In genomic region chr19:12695090-12695489, GRCh38 we compare ENCODE assay signal across 16 cellular contexts. TPM values are rescaled to one million over a fixed set of nuclear protein-coding genes. Genes with fewer than 3 reads are reported as not detected.
DNase-seq lines count a peak whose midpoint lies in the region; ATAC-seq, FAIRE-seq and TF ChIP-seq lines count a peak whose summit lies in the region.
"Had no signal": no experiment of that assay in that cellular context is flagged by ENCODE, and none has a peak within 500 bp of the region (broad histone marks: within the 10 kb centered on the region; RNA-seq: fewer than 3 reads in every experiment).

No MANE protein-coding gene starts in this region.

- dilution Hi-C loops in keratinocyte (cut with MboI; ENCODE audit: extremely low pct_ligation_motif_present, low sequenced_read_pairs), result no loop called here

- no peak for ATAC-seq in mucosa of descending colon

- peaks cover 4% of the 10 kb centered on the region for H3K9me1 ChIP-seq in keratinocyte (ENCODE audit: control insufficient read depth, extremely low read depth, insufficient read depth, low read length)

- H3K27ac ChIP-seq in 22Rv1 (peak overlapping the region; percentile 78; the same call in 1 of the 2 replicates), keratinocyte (ENCODE audit: control insufficient read depth, insufficient read depth, low read length) (no peak overlapping the region), coronary artery (no peak overlapping the region)
- H3K27ac ChIP-seq in CD4-positive, alpha-beta memory T cell (ENCODE audit: low read depth, low read length), result no peak overlapping the region
- H3K27ac ChIP-seq: uterus had no signal

- no peaks in the 10 kb centered on the region for H4K20me1 ChIP-seq in keratinocyte (ENCODE audit: control insufficient read depth, extremely low read depth, insufficient read depth, low read length)

- H3K4me1 Mint-ChIP-seq in CD4-positive, alpha-beta memory T cell, result peaks cover 4 to 17% (median 10%) of the 10 kb centered on the region in 4 donors

- no peaks in the 10 kb centered on the region for H3K27me3 ChIP-seq in CD4-positive, alpha-beta memory T cell (ENCODE audit: insufficient read depth, low read length)
- H3K27me3 ChIP-seq in keratinocyte (ENCODE audit: control insufficient read depth, extremely low read depth, insufficient read depth, low read length), result no peaks in the 10 kb centered on the region
- H3K27me3 ChIP-seq: heart right ventricle, uterus had no signal

- H3K36me3 ChIP-seq in CD4-positive, alpha-beta memory T cell (ENCODE audit: insufficient read depth, low read length), result no peaks in the 10 kb centered on the region
- peaks cover 8 to 16% of the 10 kb centered on the region in 2 experiments for H3K36me3 ChIP-seq in keratinocyte (ENCODE audit: control insufficient read depth in 2 of 2, extremely low read depth in 1 of 2, insufficient read depth in 2 of 2, low read length in 2 of 2)
- H3K36me3 ChIP-seq in mucosa of descending colon (ENCODE audit: low read depth), result no peaks in the 10 kb centered on the region
- H3K36me3 ChIP-seq: uterus had no signal

- no peaks in the 10 kb centered on the region for H3K27me3 Mint-ChIP-seq in CD4-positive, alpha-beta memory T cell
- H3K27me3 Mint-ChIP-seq: memory B cell had no signal

- H3K27ac Mint-ChIP-seq in CD4-positive, alpha-beta memory T cell, result peak overlapping the region in 1 of 7 donors; percentile 23
- H3K27ac Mint-ChIP-seq: memory B cell had no signal

- no peaks in the 10 kb centered on the region for H3K9me3 ChIP-seq in CD4-positive, alpha-beta memory T cell (ENCODE audit: control insufficient read depth in 1 of 2, low read length in 2 of 2)
- H3K9me3 ChIP-seq in keratinocyte (ENCODE audit: control insufficient read depth, low read depth, low read length), result no peaks in the 10 kb centered on the region
- H3K9me3 ChIP-seq in mucosa of descending colon, result no peaks in the 10 kb centered on the region
- H3K9me3 ChIP-seq: heart right ventricle, uterus had no signal

- H3K79me2 ChIP-seq in keratinocyte (ENCODE audit: control insufficient read depth, insufficient read depth, low read length), result peaks cover 4% of the 10 kb centered on the region

- POLR2A ChIA-PET in CD4-positive, alpha-beta memory T cell (lab: Charles Lee; ENCODE audit: partially characterized antibody), result interaction anchor here (0.9 to 4.4 kb wide), 5 partner anchors 14 to 40 kb away, joined by 3 to 34 read pairs (median 24); partner anchors contain the start of genes DHPS, GET3 and TRIR

- H3K4me1 ChIP-seq in CD4-positive, alpha-beta memory T cell (ENCODE audit: insufficient read depth, low read length), result peaks cover 17% of the 10 kb centered on the region
- peaks cover 6% of the 10 kb centered on the region for H3K4me1 ChIP-seq in keratinocyte (ENCODE audit: control insufficient read depth, extremely low read depth, insufficient read depth, low read length)
- peaks cover 12% of the 10 kb centered on the region for H3K4me1 ChIP-seq in mucosa of descending colon (ENCODE audit: low read depth)

- CTCF ChIA-PET in CD4-positive, alpha-beta memory T cell (lab: Charles Lee; ENCODE audit: partially characterized antibody), result interaction anchor here (0.9 to 1.0 kb wide), 2 partner anchors 9 to 24 kb away, joined by 3 to 5 read pairs; no protein-coding TSS in a partner anchor

- H3K4me2 ChIP-seq in keratinocyte (ENCODE audit: control insufficient read depth, extremely low read depth, insufficient read depth, low read depth, low read length), result peak overlapping the region; percentile 93

- H2AFZ ChIP-seq in keratinocyte (ENCODE audit: control insufficient read depth, low read length), result no peak overlapping the region

- no peak overlapping the region for H3K4me3 ChIP-seq in CD4-positive, alpha-beta memory T cell (ENCODE audit: low read length in 2 of 2)
- no peak overlapping the region for H3K4me3 ChIP-seq in keratinocyte (ENCODE audit: control insufficient read depth in 2 of 3, extremely low read depth in 1 of 3, insufficient read depth in 2 of 3, low read depth in 1 of 3, low read length in 3 of 3)
- no peak overlapping the region for H3K4me3 ChIP-seq in coronary artery
- H3K4me3 ChIP-seq in mucosa of descending colon, result no peak overlapping the region

- TF ChIP-seq CTCF in 22Rv1 (IDR thresholded peaks at IDR 0.05) (no peak), keratinocyte (optimal IDR thresholded peaks at IDR 0.05 in 1 of 3, IDR thresholded peaks at IDR 0.05 in 1 of 3, conservative IDR thresholded peaks at IDR 0.05 in 1 of 3; ENCODE audit: extremely low read depth in 1 of 3, insufficient read depth in 2 of 3, low read length in 3 of 3) (no peak), coronary artery (IDR thresholded peaks at IDR 0.05) (no peak), mucosa of descending colon (IDR thresholded peaks at IDR 0.05) (no peak)

- peak overlapping the region in 6 of 8 donors; percentile 39 to 57 (median 49) for H3K4me3 Mint-ChIP-seq in CD4-positive, alpha-beta memory T cell

- peaks cover 0 to 2% (median 0%) of the 10 kb centered on the region in 8 donors for H3K9me3 Mint-ChIP-seq in CD4-positive, alpha-beta memory T cell
- H3K9me3 Mint-ChIP-seq: memory B cell had no signal

- FAIRE-seq in keratinocyte (lab: Jason Lieb, UNC), result no peak

- H3K9ac ChIP-seq in keratinocyte (ENCODE audit: control insufficient read depth, extremely low read depth, insufficient read depth, low read length), result no peak overlapping the region

- peaks cover 0 to 12% of the 10 kb centered on the region in 2 donors for H3K36me3 Mint-ChIP-seq in CD4-positive, alpha-beta memory T cell
- H3K36me3 Mint-ChIP-seq: memory B cell had no signal

- no peak for DNase-seq in CD4-positive, alpha-beta memory T cell
- DNase-seq in RKO (ENCODE audit: low spot score), result peak; percentile 49
- no peak for DNase-seq in keratinocyte (ENCODE audit: low read depth, low spot score)
- DNase-seq in coronary artery (ENCODE audit: low spot score), result no peak
- DNase-seq in stimulated activated naive CD4-positive, alpha-beta T cell (lab: John Stamatoyannopoulos, UW), result no peak
- no peak for DNase-seq in NOMO-1 (lab: John Stamatoyannopoulos, UW; ENCODE audit: unreplicated experiment in 2 of 2)
- DNase-seq in mucosa of descending colon, result no peak
- DNase-seq: effector CD8-positive, alpha-beta T cell; heart right ventricle; KBM-7; NCI-H345; Right ventricle myocardium superior; uterus had no signal

- intact Hi-C loops in CD4-positive, alpha-beta memory T cell (cut with micrococcal nuclease), result no loop called here
- intact Hi-C loops in mucosa of descending colon (cut with DNase I, micrococcal nuclease), result no loop called here

RNA-seq across cellular contexts. Expression of gene FBXW9, which starts 1.3 kb away (rescaled TPM):
- total RNA-seq in CD4-positive, alpha-beta memory T cell, result 1 to 10 TPM; 4.5 to 4.9 TPM
- 1 to 10 TPM; 4.9 to 8.1 TPM for polyA plus RNA-seq in CD4-positive, alpha-beta memory T cell
- polyA plus RNA-seq in keratinocyte, result 5.6 to 11.2 TPM (median 8.1 TPM) in 3 replicates
- polyA plus RNA-seq in keratinocyte (2011; ENCODE audit: low read depth), result 3.7 TPM
- polyA plus RNA-seq in keratinocyte (2011; cell fraction: cytosol; rRNA removed), result 4.9 and 10.5 TPM in 2 replicates
- 16.7 and 22.8 TPM in 2 replicates for polyA plus RNA-seq in keratinocyte (2011; cell fraction: nucleus; rRNA removed)
- 6.5 and 10.3 TPM in 2 replicates for polyA plus RNA-seq in keratinocyte (2012; ENCODE audit: low replicate concordance)
- 5.6 to 8.8 TPM (median 7.5 TPM) in 3 replicates for polyA minus RNA-seq in keratinocyte
- 9.8 TPM for polyA minus RNA-seq in keratinocyte (2011; cell fraction: cytosol; rRNA and poly(A)+ RNA removed)
- 6.6 and 8.0 TPM in 2 replicates for polyA minus RNA-seq in keratinocyte (2011; cell fraction: nucleus; rRNA and poly(A)+ RNA removed)
- 1 to 10 TPM; 6.0 to 8.9 (median 7.8) TPM for total RNA-seq in mucosa of descending colon

RNA-seq across cellular contexts. Expression of gene GNG14, which starts 7.3 kb away (rescaled TPM):
- total RNA-seq in CD4-positive, alpha-beta memory T cell, result not detected
- polyA plus RNA-seq in CD4-positive, alpha-beta memory T cell, result not detected
- not detected in 3 replicates for polyA plus RNA-seq in keratinocyte
- not detected for polyA plus RNA-seq in keratinocyte (2011; ENCODE audit: low read depth)
- polyA plus RNA-seq in keratinocyte (2011; cell fraction: cytosol; rRNA removed), result not detected in 2 replicates
- polyA plus RNA-seq in keratinocyte (2011; cell fraction: nucleus; rRNA removed), result not detected in 2 replicates
- polyA plus RNA-seq in keratinocyte (2012; ENCODE audit: low replicate concordance), result not detected in 2 replicates
- not detected in 3 replicates for polyA minus RNA-seq in keratinocyte
- polyA minus RNA-seq in keratinocyte (2011; cell fraction: cytosol; rRNA and poly(A)+ RNA removed), result not detected
- polyA minus RNA-seq in keratinocyte (2011; cell fraction: nucleus; rRNA and poly(A)+ RNA removed), result not detected in 2 replicates
- not detected for total RNA-seq in mucosa of descending colon
- total RNA-seq: H4, heart right ventricle, Right ventricle myocardium superior, uterus had no signal
- polyA plus RNA-seq: heart right ventricle had no signal

RNA-seq across cellular contexts. Expression of gene DHPS, which starts 13.4 kb away (rescaled TPM):
- 100 to 1,000 TPM; 195 to 197 TPM for total RNA-seq in CD4-positive, alpha-beta memory T cell
- 10 to 100 TPM; 77.3 to 91.7 TPM for polyA plus RNA-seq in CD4-positive, alpha-beta memory T cell
- polyA plus RNA-seq in keratinocyte, result 36.5 to 45.0 TPM (median 37.2 TPM) in 3 replicates
- polyA plus RNA-seq in keratinocyte (2011; ENCODE audit: low read depth), result 51.0 TPM
- 26.1 and 30.5 TPM in 2 replicates for polyA plus RNA-seq in keratinocyte (2011; cell fraction: cytosol; rRNA removed)
- polyA plus RNA-seq in keratinocyte (2011; cell fraction: nucleus; rRNA removed), result 76.3 and 82.6 TPM in 2 replicates
- 38.1 and 59.4 TPM in 2 replicates for polyA plus RNA-seq in keratinocyte (2012; ENCODE audit: low replicate concordance)
- polyA minus RNA-seq in keratinocyte, result 25.5 to 38.8 TPM (median 33.0 TPM) in 3 replicates
- polyA minus RNA-seq in keratinocyte (2011; cell fraction: cytosol; rRNA and poly(A)+ RNA removed), result 22.8 TPM
- polyA minus RNA-seq in keratinocyte (2011; cell fraction: nucleus; rRNA and poly(A)+ RNA removed), result 18.2 and 19.0 TPM in 2 replicates
- 10 to 100 TPM; 71.4 to 91.4 (median 88.9) TPM for total RNA-seq in mucosa of descending colon

RNA-seq across cellular contexts. Expression of gene WDR83, which starts 28.5 kb away (rescaled TPM):
- total RNA-seq in CD4-positive, alpha-beta memory T cell, result 10 to 100 TPM; 18.3 to 19.3 TPM
- polyA plus RNA-seq in CD4-positive, alpha-beta memory T cell, result 10 to 100 TPM in 1 of 2 donors, 1 to 10 TPM in 1; 9.8 to 15.7 TPM
- polyA plus RNA-seq in keratinocyte, result 3.8 to 5.6 TPM (median 5.0 TPM) in 3 replicates
- 12.7 TPM for polyA plus RNA-seq in keratinocyte (2011; ENCODE audit: low read depth)
- 2.7 and 6.5 TPM in 2 replicates for polyA plus RNA-seq in keratinocyte (2011; cell fraction: cytosol; rRNA removed)
- polyA plus RNA-seq in keratinocyte (2011; cell fraction: nucleus; rRNA removed), result 5.0 and 7.5 TPM in 2 replicates
- polyA plus RNA-seq in keratinocyte (2012; ENCODE audit: low replicate concordance), result 9.2 and 10.0 TPM in 2 replicates
- polyA minus RNA-seq in keratinocyte, result 4.1 to 9.5 TPM (median 5.6 TPM) in 3 replicates
- polyA minus RNA-seq in keratinocyte (2011; cell fraction: cytosol; rRNA and poly(A)+ RNA removed), result 7.9 TPM
- 5.0 and 5.4 TPM in 2 replicates for polyA minus RNA-seq in keratinocyte (2011; cell fraction: nucleus; rRNA and poly(A)+ RNA removed)
- 10 to 100 TPM in 1 of 3 donors, 1 to 10 TPM in 2; 6.4 to 13.4 (median 7.4) TPM for total RNA-seq in mucosa of descending colon

RNA-seq across cellular contexts. Expression of gene MAN2B1, which starts 28.5 kb away (rescaled TPM):
- 100 to 1,000 TPM; 137 to 141 TPM for total RNA-seq in CD4-positive, alpha-beta memory T cell
- polyA plus RNA-seq in CD4-positive, alpha-beta memory T cell, result 10 to 100 TPM; 45.0 to 76.4 TPM
- polyA plus RNA-seq in keratinocyte, result 17.0 to 30.1 TPM (median 21.1 TPM) in 3 replicates
- polyA plus RNA-seq in keratinocyte (2011; ENCODE audit: low read depth), result 9.5 TPM
- 16.4 and 21.9 TPM in 2 replicates for polyA plus RNA-seq in keratinocyte (2011; cell fraction: cytosol; rRNA removed)
- 55.0 and 85.8 TPM in 2 replicates for polyA plus RNA-seq in keratinocyte (2011; cell fraction: nucleus; rRNA removed)
- 38.0 and 45.6 TPM in 2 replicates for polyA plus RNA-seq in keratinocyte (2012; ENCODE audit: low replicate concordance)
- polyA minus RNA-seq in keratinocyte, result 17.2 to 50.0 TPM (median 17.4 TPM) in 3 replicates
- polyA minus RNA-seq in keratinocyte (2011; cell fraction: cytosol; rRNA and poly(A)+ RNA removed), result 27.2 TPM
- 41.0 and 45.8 TPM in 2 replicates for polyA minus RNA-seq in keratinocyte (2011; cell fraction: nucleus; rRNA and poly(A)+ RNA removed)
- total RNA-seq in mucosa of descending colon, result 100 to 1,000 TPM in 1 of 3 donors, 10 to 100 TPM in 2; 92.7 to 104 (median 96.6) TPM
